20 cellular contexts compared by ENCODE assay signal in the genomic region with DNA sequence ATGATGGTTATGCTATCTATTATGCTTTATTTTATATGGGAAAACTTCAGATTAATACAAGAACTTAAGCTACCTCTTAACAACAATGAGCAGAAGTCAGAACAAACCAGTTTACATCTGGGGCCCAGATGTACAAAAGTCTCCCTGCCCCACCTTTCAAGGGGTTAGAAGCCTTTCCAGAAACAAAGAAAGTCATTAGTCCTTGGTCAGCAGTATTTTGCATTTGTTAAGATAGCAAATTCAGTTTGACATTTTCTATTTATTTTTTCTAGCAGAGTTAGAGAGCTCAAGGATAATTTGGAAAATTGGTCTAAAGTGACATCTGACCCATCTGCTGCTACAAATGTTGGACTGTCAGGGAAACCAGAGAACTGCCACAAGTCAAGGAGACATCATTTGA.
"Had no signal": no experiment of that assay in that cellular context is flagged by ENCODE, and none has a peak within 500 bp of the region (broad histone marks: within the 10 kb centered on the region; RNA-seq: fewer than 3 reads in every experiment).

No MANE protein-coding gene starts in this region.

- H3K27ac ChIP-seq: HL-60, RWPE1 had no signal

- H3K27me3 ChIP-seq: MG63 had no signal

- DNase-seq: Karpas-422, KG1, MG63, NCI-H1092 treated with DMSO at 0.1 percent for 48 hours, NCI-H1436, NCI-H187, NCI-H2029, NCI-H2081 treated with DMSO at 0.1 percent for 48 hours, NCI-H2171, NCI-H226, NCI-H446, NCI-H510A, NCI-H524 treated with DMSO at 0.1 percent for 48 hours, NCI-H69, NCI-H774, SHP77 had no signal

- H3K9me3 ChIP-seq: MG63 had no signal

- H3K36me3 ChIP-seq: MG63 had no signal

- FAIRE-seq: HTR-8/SVneo, RCC 7860 had no signal

- H3K4me3 ChIP-seq: MG63 had no signal
